1 cellular context compared by ENCODE assay signal in the genomic region with DNA sequence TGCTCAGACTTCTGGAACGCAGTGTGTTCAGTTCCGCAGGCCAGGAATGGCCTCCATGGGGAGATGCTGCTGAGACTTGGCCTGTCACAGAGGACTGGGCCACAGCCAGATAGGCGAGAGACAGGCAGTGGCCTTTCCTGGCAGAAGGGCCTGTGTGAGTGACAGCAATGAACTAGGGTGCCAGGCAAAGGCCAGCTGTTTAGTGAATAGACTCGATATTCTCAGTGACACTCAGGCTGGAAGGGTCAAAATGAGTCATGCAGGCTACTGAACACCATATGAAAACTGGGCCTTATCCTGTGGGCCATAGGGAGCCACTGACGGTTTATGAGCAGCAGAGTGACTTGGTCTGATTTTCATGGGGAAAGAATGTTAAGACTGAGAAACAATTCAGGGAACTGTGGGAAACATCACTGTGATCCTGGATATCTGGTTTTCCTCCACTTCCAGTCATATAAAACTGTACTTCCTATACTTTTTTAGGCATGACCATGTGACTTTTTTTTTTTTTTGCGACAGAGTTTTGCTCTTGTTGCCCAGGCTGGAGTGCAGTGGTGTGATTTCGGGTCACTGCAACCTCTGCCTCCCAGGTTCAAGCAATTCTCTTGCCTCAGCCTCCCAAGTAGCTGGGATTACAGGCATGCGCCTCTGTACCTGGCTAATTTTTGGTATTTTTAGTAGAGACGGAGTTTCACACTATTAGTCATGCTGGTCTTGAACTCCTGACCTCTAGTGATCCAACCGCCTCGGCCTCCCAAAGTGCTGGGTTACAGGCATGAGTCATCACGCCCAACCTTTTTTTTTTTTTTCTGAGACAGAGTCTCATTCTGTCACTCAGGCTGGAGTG.
TF ChIP-seq lines count a peak whose summit lies in the region.

No MANE protein-coding gene starts in this region.

TF ChIP-seq in HepG2, 621 proteins besides CTCF, POLR2A, EP300 and RAD21 (continued from another document and continues in another):
- TF ChIP-seq, protein P1, sequence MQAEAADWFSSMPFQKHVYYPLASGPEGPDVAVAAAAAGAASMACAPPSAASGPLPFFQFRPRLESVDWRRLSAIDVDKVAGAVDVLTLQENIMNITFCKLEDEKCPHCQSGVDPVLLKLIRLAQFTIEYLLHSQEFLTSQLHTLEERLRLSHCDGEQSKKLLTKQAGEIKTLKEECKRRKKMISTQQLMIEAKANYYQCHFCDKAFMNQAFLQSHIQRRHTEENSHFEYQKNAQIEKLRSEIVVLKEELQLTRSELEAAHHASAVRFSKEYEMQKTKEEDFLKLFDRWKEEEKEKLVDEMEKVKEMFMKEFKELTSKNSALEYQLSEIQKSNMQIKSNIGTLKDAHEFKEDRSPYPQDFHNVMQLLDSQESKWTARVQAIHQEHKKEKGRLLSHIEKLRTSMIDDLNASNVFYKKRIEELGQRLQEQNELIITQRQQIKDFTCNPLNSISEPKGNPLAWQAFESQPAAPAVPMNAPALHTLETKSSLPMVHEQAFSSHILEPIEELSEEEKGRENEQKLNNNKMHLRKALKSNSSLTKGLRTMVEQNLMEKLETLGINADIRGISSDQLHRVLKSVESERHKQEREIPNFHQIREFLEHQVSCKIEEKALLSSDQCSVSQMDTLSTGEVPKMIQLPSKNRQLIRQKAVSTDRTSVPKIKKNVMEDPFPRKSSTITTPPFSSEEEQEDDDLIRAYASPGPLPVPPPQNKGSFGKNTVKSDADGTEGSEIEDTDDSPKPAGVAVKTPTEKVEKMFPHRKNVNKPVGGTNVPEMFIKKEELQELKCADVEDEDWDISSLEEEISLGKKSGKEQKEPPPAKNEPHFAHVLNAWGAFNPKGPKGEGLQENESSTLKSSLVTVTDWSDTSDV (CRISPR knock-in tag; IDR thresholded peaks at IDR 0.05), result no peak
- no peak for TF ChIP-seq GTF2F1 (IDR thresholded peaks at IDR 0.05; ENCODE audit: low read length)
- peak; percentile 48; the same call in 1 of the 2 replicates for TF ChIP-seq ZNF33A (CRISPR knock-in tag; IDR thresholded peaks at IDR 0.05; ENCODE audit: borderline replicate concordance)
- no peak for TF ChIP-seq ARNTL (CRISPR knock-in tag; IDR thresholded peaks at IDR 0.05)
- TF ChIP-seq, protein P2, sequence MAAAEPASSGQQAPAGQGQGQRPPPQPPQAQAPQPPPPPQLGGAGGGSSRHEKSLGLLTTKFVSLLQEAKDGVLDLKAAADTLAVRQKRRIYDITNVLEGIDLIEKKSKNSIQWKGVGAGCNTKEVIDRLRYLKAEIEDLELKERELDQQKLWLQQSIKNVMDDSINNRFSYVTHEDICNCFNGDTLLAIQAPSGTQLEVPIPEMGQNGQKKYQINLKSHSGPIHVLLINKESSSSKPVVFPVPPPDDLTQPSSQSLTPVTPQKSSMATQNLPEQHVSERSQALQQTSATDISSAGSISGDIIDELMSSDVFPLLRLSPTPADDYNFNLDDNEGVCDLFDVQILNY (CRISPR knock-in tag; conservative IDR thresholded peaks at IDR 0.05), result no peak
- TF ChIP-seq TOE1 (CRISPR knock-in tag; IDR thresholded peaks at IDR 0.05), result no peak
- no peak for TF ChIP-seq THYN1 (CRISPR knock-in tag; IDR thresholded peaks at IDR 0.05; ENCODE audit: borderline replicate concordance, low read depth)
- TF ChIP-seq ZNF451 (CRISPR knock-in tag; IDR thresholded peaks at IDR 0.05), result no peak
- TF ChIP-seq HMGA1 (CRISPR knock-in tag; conservative IDR thresholded peaks at IDR 0.05), result no peak
- no peak for TF ChIP-seq TBL1XR1 (IDR thresholded peaks at IDR 0.05; ENCODE audit: borderline replicate concordance, low read length, partially characterized antibody)
- no peak for TF ChIP-seq ZNF274 (CRISPR knock-in tag; IDR thresholded peaks at IDR 0.05)
- TF ChIP-seq, protein P3, sequence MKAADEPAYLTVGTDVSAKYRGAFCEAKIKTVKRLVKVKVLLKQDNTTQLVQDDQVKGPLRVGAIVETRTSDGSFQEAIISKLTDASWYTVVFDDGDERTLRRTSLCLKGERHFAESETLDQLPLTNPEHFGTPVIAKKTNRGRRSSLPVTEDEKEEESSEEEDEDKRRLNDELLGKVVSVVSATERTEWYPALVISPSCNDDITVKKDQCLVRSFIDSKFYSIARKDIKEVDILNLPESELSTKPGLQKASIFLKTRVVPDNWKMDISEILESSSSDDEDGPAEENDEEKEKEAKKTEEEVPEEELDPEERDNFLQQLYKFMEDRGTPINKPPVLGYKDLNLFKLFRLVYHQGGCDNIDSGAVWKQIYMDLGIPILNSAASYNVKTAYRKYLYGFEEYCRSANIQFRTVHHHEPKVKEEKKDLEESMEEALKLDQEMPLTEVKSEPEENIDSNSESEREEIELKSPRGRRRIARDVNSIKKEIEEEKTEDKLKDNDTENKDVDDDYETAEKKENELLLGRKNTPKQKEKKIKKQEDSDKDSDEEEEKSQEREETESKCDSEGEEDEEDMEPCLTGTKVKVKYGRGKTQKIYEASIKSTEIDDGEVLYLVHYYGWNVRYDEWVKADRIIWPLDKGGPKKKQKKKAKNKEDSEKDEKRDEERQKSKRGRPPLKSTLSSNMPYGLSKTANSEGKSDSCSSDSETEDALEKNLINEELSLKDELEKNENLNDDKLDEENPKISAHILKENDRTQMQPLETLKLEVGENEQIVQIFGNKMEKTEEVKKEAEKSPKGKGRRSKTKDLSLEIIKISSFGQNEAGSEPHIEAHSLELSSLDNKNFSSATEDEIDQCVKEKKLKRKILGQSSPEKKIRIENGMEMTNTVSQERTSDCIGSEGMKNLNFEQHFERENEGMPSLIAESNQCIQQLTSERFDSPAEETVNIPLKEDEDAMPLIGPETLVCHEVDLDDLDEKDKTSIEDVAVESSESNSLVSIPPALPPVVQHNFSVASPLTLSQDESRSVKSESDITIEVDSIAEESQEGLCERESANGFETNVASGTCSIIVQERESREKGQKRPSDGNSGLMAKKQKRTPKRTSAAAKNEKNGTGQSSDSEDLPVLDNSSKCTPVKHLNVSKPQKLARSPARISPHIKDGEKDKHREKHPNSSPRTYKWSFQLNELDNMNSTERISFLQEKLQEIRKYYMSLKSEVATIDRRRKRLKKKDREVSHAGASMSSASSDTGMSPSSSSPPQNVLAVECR (CRISPR knock-in tag; IDR thresholded peaks at IDR 0.05; ENCODE audit: borderline replicate concordance), result no peak
- no peak for TF ChIP-seq ZNF766 (CRISPR knock-in tag; IDR thresholded peaks at IDR 0.05; ENCODE audit: borderline replicate concordance)
- TF ChIP-seq FOXM1 (CRISPR knock-in tag; IDR thresholded peaks at IDR 0.05), result no peak
- no peak for TF ChIP-seq XRCC5 (optimal IDR thresholded peaks at IDR 0.05; ENCODE audit: low read length)
- no peak for TF ChIP-seq ZBTB7A (CRISPR knock-in tag; IDR thresholded peaks at IDR 0.05)
- no peak for TF ChIP-seq PAWR (CRISPR knock-in tag; IDR thresholded peaks at IDR 0.05; ENCODE audit: borderline replicate concordance)
- TF ChIP-seq SOX6 (IDR thresholded peaks at IDR 0.05), result no peak
- TF ChIP-seq SOX6 (CRISPR knock-in tag; IDR thresholded peaks at IDR 0.05), result peak; percentile 76
- no peak for TF ChIP-seq ZNF839 (CRISPR knock-in tag; IDR thresholded peaks at IDR 0.05; ENCODE audit: borderline replicate concordance)
- no peak for TF ChIP-seq SATB2 (CRISPR knock-in tag; IDR thresholded peaks at IDR 0.05)
- no peak for TF ChIP-seq MIER2 (CRISPR knock-in tag; IDR thresholded peaks at IDR 0.05)
- TF ChIP-seq ZNF367 (CRISPR knock-in tag; IDR thresholded peaks at IDR 0.05; ENCODE audit: borderline replicate concordance), result 0 out of 2 replicates have a peak, but pooled peaks have one; percentile 13
- 0 out of 2 replicates have a peak, but pooled peaks have one; percentile 22 for TF ChIP-seq GABPB1 (CRISPR knock-in tag; IDR thresholded peaks at IDR 0.05)
- TF ChIP-seq, protein P4, sequence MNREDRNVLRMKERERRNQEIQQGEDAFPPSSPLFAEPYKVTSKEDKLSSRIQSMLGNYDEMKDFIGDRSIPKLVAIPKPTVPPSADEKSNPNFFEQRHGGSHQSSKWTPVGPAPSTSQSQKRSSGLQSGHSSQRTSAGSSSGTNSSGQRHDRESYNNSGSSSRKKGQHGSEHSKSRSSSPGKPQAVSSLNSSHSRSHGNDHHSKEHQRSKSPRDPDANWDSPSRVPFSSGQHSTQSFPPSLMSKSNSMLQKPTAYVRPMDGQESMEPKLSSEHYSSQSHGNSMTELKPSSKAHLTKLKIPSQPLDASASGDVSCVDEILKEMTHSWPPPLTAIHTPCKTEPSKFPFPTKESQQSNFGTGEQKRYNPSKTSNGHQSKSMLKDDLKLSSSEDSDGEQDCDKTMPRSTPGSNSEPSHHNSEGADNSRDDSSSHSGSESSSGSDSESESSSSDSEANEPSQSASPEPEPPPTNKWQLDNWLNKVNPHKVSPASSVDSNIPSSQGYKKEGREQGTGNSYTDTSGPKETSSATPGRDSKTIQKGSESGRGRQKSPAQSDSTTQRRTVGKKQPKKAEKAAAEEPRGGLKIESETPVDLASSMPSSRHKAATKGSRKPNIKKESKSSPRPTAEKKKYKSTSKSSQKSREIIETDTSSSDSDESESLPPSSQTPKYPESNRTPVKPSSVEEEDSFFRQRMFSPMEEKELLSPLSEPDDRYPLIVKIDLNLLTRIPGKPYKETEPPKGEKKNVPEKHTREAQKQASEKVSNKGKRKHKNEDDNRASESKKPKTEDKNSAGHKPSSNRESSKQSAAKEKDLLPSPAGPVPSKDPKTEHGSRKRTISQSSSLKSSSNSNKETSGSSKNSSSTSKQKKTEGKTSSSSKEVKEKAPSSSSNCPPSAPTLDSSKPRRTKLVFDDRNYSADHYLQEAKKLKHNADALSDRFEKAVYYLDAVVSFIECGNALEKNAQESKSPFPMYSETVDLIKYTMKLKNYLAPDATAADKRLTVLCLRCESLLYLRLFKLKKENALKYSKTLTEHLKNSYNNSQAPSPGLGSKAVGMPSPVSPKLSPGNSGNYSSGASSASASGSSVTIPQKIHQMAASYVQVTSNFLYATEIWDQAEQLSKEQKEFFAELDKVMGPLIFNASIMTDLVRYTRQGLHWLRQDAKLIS (CRISPR knock-in tag; IDR thresholded peaks at IDR 0.05), result no peak
- TF ChIP-seq, protein P5, sequence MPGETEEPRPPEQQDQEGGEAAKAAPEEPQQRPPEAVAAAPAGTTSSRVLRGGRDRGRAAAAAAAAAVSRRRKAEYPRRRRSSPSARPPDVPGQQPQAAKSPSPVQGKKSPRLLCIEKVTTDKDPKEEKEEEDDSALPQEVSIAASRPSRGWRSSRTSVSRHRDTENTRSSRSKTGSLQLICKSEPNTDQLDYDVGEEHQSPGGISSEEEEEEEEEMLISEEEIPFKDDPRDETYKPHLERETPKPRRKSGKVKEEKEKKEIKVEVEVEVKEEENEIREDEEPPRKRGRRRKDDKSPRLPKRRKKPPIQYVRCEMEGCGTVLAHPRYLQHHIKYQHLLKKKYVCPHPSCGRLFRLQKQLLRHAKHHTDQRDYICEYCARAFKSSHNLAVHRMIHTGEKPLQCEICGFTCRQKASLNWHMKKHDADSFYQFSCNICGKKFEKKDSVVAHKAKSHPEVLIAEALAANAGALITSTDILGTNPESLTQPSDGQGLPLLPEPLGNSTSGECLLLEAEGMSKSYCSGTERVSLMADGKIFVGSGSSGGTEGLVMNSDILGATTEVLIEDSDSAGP (CRISPR knock-in tag; IDR thresholded peaks at IDR 0.05; ENCODE audit: borderline replicate concordance), result no peak
- TF ChIP-seq, protein P6, sequence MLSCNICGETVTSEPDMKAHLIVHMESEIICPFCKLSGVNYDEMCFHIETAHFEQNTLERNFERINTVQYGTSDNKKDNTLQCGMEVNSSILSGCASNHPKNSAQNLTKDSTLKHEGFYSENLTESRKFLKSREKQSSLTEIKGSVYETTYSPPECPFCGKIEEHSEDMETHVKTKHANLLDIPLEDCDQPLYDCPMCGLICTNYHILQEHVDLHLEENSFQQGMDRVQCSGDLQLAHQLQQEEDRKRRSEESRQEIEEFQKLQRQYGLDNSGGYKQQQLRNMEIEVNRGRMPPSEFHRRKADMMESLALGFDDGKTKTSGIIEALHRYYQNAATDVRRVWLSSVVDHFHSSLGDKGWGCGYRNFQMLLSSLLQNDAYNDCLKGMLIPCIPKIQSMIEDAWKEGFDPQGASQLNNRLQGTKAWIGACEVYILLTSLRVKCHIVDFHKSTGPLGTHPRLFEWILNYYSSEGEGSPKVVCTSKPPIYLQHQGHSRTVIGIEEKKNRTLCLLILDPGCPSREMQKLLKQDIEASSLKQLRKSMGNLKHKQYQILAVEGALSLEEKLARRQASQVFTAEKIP (CRISPR knock-in tag; IDR thresholded peaks at IDR 0.05; ENCODE audit: borderline replicate concordance), result no peak
- no peak for TF ChIP-seq MEIS2 (CRISPR knock-in tag; IDR thresholded peaks at IDR 0.05)
- no peak for TF ChIP-seq RFX1 (IDR thresholded peaks at IDR 0.05)
- peak; percentile 43; the same call in 1 of the 2 replicates for TF ChIP-seq GFI1 (CRISPR knock-in tag; IDR thresholded peaks at IDR 0.05; ENCODE audit: borderline replicate concordance)
- no peak for TF ChIP-seq TAF1 (CRISPR knock-in tag; IDR thresholded peaks at IDR 0.05)
- TF ChIP-seq, protein P7, sequence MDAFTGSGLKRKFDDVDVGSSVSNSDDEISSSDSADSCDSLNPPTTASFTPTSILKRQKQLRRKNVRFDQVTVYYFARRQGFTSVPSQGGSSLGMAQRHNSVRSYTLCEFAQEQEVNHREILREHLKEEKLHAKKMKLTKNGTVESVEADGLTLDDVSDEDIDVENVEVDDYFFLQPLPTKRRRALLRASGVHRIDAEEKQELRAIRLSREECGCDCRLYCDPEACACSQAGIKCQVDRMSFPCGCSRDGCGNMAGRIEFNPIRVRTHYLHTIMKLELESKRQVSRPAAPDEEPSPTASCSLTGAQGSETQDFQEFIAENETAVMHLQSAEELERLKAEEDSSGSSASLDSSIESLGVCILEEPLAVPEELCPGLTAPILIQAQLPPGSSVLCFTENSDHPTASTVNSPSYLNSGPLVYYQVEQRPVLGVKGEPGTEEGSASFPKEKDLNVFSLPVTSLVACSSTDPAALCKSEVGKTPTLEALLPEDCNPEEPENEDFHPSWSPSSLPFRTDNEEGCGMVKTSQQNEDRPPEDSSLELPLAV (CRISPR knock-in tag; conservative IDR thresholded peaks at IDR 0.05; ENCODE audit: low read depth), result no peak
- TF ChIP-seq, protein P8, sequence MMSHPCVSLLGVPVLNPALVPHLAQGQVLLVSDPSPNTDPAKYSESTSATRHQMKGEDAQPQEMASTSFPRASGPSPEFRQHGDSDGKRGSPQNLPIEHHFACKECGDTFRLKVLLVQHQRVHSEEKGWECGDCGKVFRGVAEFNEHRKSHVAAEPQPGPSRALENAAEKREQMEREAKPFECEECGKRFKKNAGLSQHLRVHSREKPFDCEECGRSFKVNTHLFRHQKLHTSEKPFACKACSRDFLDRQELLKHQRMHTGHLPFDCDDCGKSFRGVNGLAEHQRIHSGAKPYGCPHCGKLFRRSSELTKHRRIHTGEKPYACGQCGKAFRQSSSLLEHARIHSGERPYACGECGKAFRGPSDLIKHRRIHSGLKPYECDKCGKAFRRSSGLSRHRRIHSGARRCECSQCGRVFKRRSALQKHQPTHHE (CRISPR knock-in tag; IDR thresholded peaks at IDR 0.05; ENCODE audit: borderline replicate concordance), result no peak
- no peak for TF ChIP-seq MAFK (conservative IDR thresholded peaks at IDR 0.05 in 1 of 2, IDR thresholded peaks at IDR 0.05 in 1 of 2; ENCODE audit: low read length in 2 of 2)
- TF ChIP-seq, protein P9, sequence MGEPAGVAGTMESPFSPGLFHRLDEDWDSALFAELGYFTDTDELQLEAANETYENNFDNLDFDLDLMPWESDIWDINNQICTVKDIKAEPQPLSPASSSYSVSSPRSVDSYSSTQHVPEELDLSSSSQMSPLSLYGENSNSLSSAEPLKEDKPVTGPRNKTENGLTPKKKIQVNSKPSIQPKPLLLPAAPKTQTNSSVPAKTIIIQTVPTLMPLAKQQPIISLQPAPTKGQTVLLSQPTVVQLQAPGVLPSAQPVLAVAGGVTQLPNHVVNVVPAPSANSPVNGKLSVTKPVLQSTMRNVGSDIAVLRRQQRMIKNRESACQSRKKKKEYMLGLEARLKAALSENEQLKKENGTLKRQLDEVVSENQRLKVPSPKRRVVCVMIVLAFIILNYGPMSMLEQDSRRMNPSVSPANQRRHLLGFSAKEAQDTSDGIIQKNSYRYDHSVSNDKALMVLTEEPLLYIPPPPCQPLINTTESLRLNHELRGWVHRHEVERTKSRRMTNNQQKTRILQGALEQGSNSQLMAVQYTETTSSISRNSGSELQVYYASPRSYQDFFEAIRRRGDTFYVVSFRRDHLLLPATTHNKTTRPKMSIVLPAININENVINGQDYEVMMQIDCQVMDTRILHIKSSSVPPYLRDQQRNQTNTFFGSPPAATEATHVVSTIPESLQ (CRISPR knock-in tag; conservative IDR thresholded peaks at IDR 0.05), result no peak
- no peak for TF ChIP-seq U2AF2 (IDR thresholded peaks at IDR 0.05; ENCODE audit: low read depth, low read length)
